8 cellular contexts compared by ENCODE assay signal in the genomic region with DNA sequence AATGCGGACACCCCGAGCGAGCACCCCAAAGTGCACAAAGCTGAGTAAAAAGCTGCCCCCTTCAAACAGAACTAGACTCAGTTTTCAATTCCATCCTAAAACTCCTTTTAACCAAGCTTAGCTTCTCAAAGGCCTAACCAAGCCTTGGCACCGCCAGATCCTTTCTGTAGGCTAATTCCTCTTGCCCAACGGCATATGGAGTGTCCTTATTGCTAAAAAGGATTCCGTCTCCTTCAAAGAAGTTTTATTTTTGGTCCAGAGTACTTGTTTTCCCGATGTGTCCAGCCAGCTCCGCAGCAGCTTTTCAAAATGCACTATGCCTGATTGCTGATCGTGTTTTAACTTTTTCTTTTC. TPM values are rescaled to one million over a fixed set of nuclear protein-coding genes. Genes with fewer than 3 reads are reported as not detected.
A peak's percentile ranks its signal among the peaks of the same experiment; 100 is the strongest.
DNase-seq lines count a peak whose midpoint lies in the region; ATAC-seq and TF ChIP-seq lines count a peak whose summit lies in the region.

No MANE protein-coding gene starts in this region.

- H3K27ac Mint-ChIP-seq in nephron progenitor cell = no peak overlapping the region

- intact Hi-C loops in colonic mucosa (cut with DNase I) = loop anchor here (5.0 kb wide), 1 partner anchor 38 kb away; no protein-coding TSS in a partner anchor

- H3K36me3 Mint-ChIP-seq in nephron progenitor cell (ENCODE audit: low read depth) = peaks cover 19% of the 10 kb centered on the region

- peaks cover 28% of the 10 kb centered on the region for H3F3A ChIP-seq in MM.1S (ENCODE audit: insufficient read depth, low read length)

- peak overlapping the region; percentile 40 for H3K4me3 ChIP-seq in AG10803 (ENCODE audit: low read length)
- H3K4me3 ChIP-seq in MM.1S (ENCODE audit: low read length) = no peak overlapping the region
- H3K4me3 ChIP-seq in colonic mucosa = peak overlapping the region; percentile 88

- peak overlapping the region; percentile 59; the same call in 1 of the 2 replicates for H3K27ac ChIP-seq in MM.1S (ENCODE audit: low read length)
- peak overlapping the region; percentile 95 for H3K27ac ChIP-seq in colonic mucosa

- H3K4me3 Mint-ChIP-seq in nephron progenitor cell = peak overlapping the region; percentile 78

- H3K27me3 ChIP-seq in MM.1S (replicated peaks; ENCODE audit: insufficient read depth, low read length) = no peaks in the 10 kb centered on the region
- no peaks in the 10 kb centered on the region for H3K27me3 ChIP-seq in colonic mucosa

- H3K79me2 ChIP-seq in MM.1S (ENCODE audit: low read length) = peaks cover 9% of the 10 kb centered on the region; the same call in 1 of the 2 replicates

- no peaks in the 10 kb centered on the region for H3K9me3 Mint-ChIP-seq in nephron progenitor cell

- TF ChIP-seq CTCF in AG10803 (conservative IDR thresholded peaks at IDR 0.05; ENCODE audit: low read length) (no peak), MM.1S (IDR thresholded peaks at IDR 0.05; ENCODE audit: low read length) (no peak), colonic mucosa (IDR thresholded peaks at IDR 0.05) (no peak), nephron progenitor cell (IDR thresholded peaks at IDR 0.05) (no peak)

- H3K9me3 ChIP-seq in MM.1S (replicated peaks; ENCODE audit: insufficient read depth, low read length) = no peaks in the 10 kb centered on the region
- H3K9me3 ChIP-seq in colonic mucosa = no peaks in the 10 kb centered on the region

- peaks cover 5% of the 10 kb centered on the region for H3K27me3 Mint-ChIP-seq in nephron progenitor cell (ENCODE audit: low read depth, poor library complexity)

- H3K4me1 ChIP-seq in MM.1S (ENCODE audit: low read length) (peaks cover 17% of the 10 kb centered on the region), colonic mucosa (peaks cover 10% of the 10 kb centered on the region)

- no peak overlapping the region for H3K9ac ChIP-seq in MM.1S (ENCODE audit: low read length)
- H3K9ac ChIP-seq in colonic mucosa (ENCODE audit: low read depth in 2 of 2, low read length in 2 of 2) = peak overlapping the region; percentile 58 to 73

- H2AFZ ChIP-seq in MM.1S (ENCODE audit: low read length) = no peak overlapping the region

- no peak for ATAC-seq in GM19463 (IDR thresholded peaks at IDR 0.05; ENCODE audit: unreplicated experiment)

- peak; percentile 38 for DNase-seq in AG10803 (ENCODE audit: low read depth)
- no peak for DNase-seq in MM.1S
- no peak for DNase-seq in colonic mucosa
- DNase-seq in nephron progenitor cell = no peak
- DNase-seq in SIG-M5 (lab: John Stamatoyannopoulos, UW) = no peak
- DNase-seq in stimulated activated CD4-positive, alpha-beta T cell treated with anti-CD3 and anti-CD28 coated beads, Interleukin-2, amount 100 ng/mL, for 48 hours = no peak
- no peak for DNase-seq in GDM1 (lab: John Stamatoyannopoulos, UW)

- H3K4me2 ChIP-seq in MM.1S (ENCODE audit: low read depth, low read length) = peak overlapping the region; percentile 26

- no peaks in the 10 kb centered on the region for H4K20me1 ChIP-seq in MM.1S (ENCODE audit: insufficient read depth, low read length)

- H3K36me3 ChIP-seq in MM.1S (replicated peaks; ENCODE audit: insufficient read depth, low read length) = no peaks in the 10 kb centered on the region; the same call in 1 of the 2 replicates
- no peaks in the 10 kb centered on the region for H3K36me3 ChIP-seq in colonic mucosa

- peaks cover 85% of the 10 kb centered on the region for H3K4me1 Mint-ChIP-seq in nephron progenitor cell

- no peaks in the 10 kb centered on the region for H3K9me2 ChIP-seq in MM.1S (replicated peaks; ENCODE audit: insufficient read depth, low read length)

RNA-seq across cellular contexts. Expression of a gene that starts 5.3 kb away (rescaled TPM):
- total RNA-seq in colonic mucosa = 10 to 100 TPM; 25.2 to 66.0 TPM
